11 cellular contexts compared by ENCODE assay signal in genomic region chr1:11335417-11336070, GRCh38.
A peak's percentile ranks its signal among the peaks of the same experiment; 100 is the strongest.
DNase-seq lines count a peak whose midpoint lies in the region; ATAC-seq and TF ChIP-seq lines count a peak whose summit lies in the region.
"Had no signal": no experiment of that assay in that cellular context is flagged by ENCODE, and none has a peak within 500 bp of the region (broad histone marks: within the 10 kb centered on the region; RNA-seq: fewer than 3 reads in every experiment).

No MANE protein-coding gene starts in this region.

- DNase-seq in GM12865 (ENCODE audit: low read depth) (peak; percentile 86), T-helper 17 cell (no peak), H4 (ENCODE audit: low spot score) (no peak), glutamatergic neuron (no peak), NCI-H345 (lab: John Stamatoyannopoulos, UW) (no peak), hepatic stellate cell (ENCODE audit: low spot score) (no peak)
- DNase-seq: amniotic stem cell, NCI-H1930, posterior cingulate gyrus had no signal

- peak; percentile 75 for ATAC-seq in GM19438 (IDR thresholded peaks at IDR 0.05; ENCODE audit: low read depth, unreplicated experiment)
- ATAC-seq in HG02885 (IDR thresholded peaks at IDR 0.05; ENCODE audit: poor library complexity, unreplicated experiment): peak; percentile 87
- peak; percentile 77 for ATAC-seq in T-helper 17 cell

- no peak overlapping the region for H3K4me3 ChIP-seq in GM12865 (ENCODE audit: low read depth, low read length)

- no peak overlapping the region for H3K4me3 Mint-ChIP-seq in T-helper 17 cell
- H3K4me3 Mint-ChIP-seq in glutamatergic neuron (ENCODE audit: unreplicated experiment): no peak overlapping the region

- TF ChIP-seq CTCF in GM12865 (IDR thresholded peaks at IDR 0.05; ENCODE audit: insufficient read depth, low read depth, low read length, missing control alignments) (no peak), glutamatergic neuron (IDR thresholded peaks at IDR 0.05; ENCODE audit: partially characterized antibody, unreplicated experiment) (no peak)

- H3K9me3 ChIP-seq in T-helper 17 cell (ENCODE audit: control insufficient read depth, low read length, poor library complexity, severe bottlenecking): no peaks in the 10 kb centered on the region

- H3K27ac Mint-ChIP-seq in T-helper 17 cell (no peak overlapping the region), glutamatergic neuron (ENCODE audit: unreplicated experiment) (no peak overlapping the region)

- H3K27me3 Mint-ChIP-seq in T-helper 17 cell (peaks cover 28% of the 10 kb centered on the region), glutamatergic neuron (ENCODE audit: unreplicated experiment) (peaks cover 14% of the 10 kb centered on the region)

- H3K36me3 Mint-ChIP-seq in T-helper 17 cell (ENCODE audit: low read depth) (peaks cover 5% of the 10 kb centered on the region), glutamatergic neuron (ENCODE audit: unreplicated experiment) (no peaks in the 10 kb centered on the region)

- peaks cover 8% of the 10 kb centered on the region for H3K9me3 Mint-ChIP-seq in glutamatergic neuron (ENCODE audit: unreplicated experiment)

- H3K4me1 Mint-ChIP-seq in T-helper 17 cell: peaks cover 17% of the 10 kb centered on the region
- H3K4me1 Mint-ChIP-seq in glutamatergic neuron (ENCODE audit: low read depth, unreplicated experiment): peaks cover 35% of the 10 kb centered on the region
